1 cellular context compared by ENCODE assay signal in genomic region chr17:44193326-44194084, GRCh38.
TF ChIP-seq lines count a peak whose summit lies in the region.

No MANE protein-coding gene starts in this region.

TF ChIP-seq in endothelial cell of umbilical vein, 7 proteins besides CTCF, POLR2A, EP300 and RAD21:
- TF ChIP-seq POLR2AphosphoS5 (IDR thresholded peaks at IDR 0.05; ENCODE audit: insufficient read depth, low read depth, low read length) (peak; percentile 21), FOS (IDR thresholded peaks at IDR 0.05; ENCODE audit: borderline replicate concordance, insufficient read depth, low read length) (no peak)
TF ChIP-seq in endothelial cell of umbilical vein: peak in this region for 1.
